28 cellular contexts compared by ENCODE assay signal in genomic region chr3:134150476-134150875, GRCh38.
"Had no signal": no experiment of that assay in that cellular context is flagged by ENCODE, and none has a peak within 500 bp of the region (broad histone marks: within the 10 kb centered on the region; RNA-seq: fewer than 3 reads in every experiment).

No MANE protein-coding gene starts in this region.

- ATAC-seq: foreskin keratinocyte; left lobe of liver; natural killer cell treated with Interleukin-12 subunit alpha and Interleukin-12 subunit beta and Interleukin-15 and Interleukin-18, amount 100 ng/mL, for 72 hours; sciatic nerve; stimulated activated naive B cell treated with anti-CD40 and anti-IgM and Interleukin-4, amounts not matched to agents 10 μg/mL and 1 μg/mL and 100 μg/mL, for 72 hours; stimulated activated naive CD8-positive, alpha-beta T cell treated with anti-CD3 and anti-CD28 coated beads, Interleukin-15, amount 100 ng/mL, for 72 hours had no signal

- FAIRE-seq: endometrium, islet of Langerhans had no signal

- DNase-seq: central memory CD4-positive, alpha-beta T cell; effector memory CD4-positive, alpha-beta T cell; foreskin keratinocyte; head of caudate nucleus; hippocampal formation; kidney glomerular epithelial cell; mesenchymal stem cell; midbrain; occipital lobe; psoas muscle; retina; spleen; stimulated activated CD4-positive, alpha-beta T cell treated with anti-CD3 and anti-CD28 coated beads, Interleukin-15, amount 100 ng/mL, for 24 hours; stimulated activated CD4-positive, alpha-beta T cell treated with anti-CD3 and anti-CD28 coated beads, Interleukin-1b, Interleukin-23, amount 100 ng/mL, for 48 hours; stimulated activated CD4-positive, alpha-beta T cell treated with anti-CD3 and anti-CD28 coated beads, Interleukin-4, amount 100 ng/mL, for 4 hours; stimulated activated naive B cell treated with anti-CD40 and anti-IgM and Interleukin-4, amounts not matched to agents 10 μg/mL and 1 μg/mL and 100 μg/mL, for 72 hours; stimulated activated naive CD8-positive, alpha-beta T cell treated with anti-CD3 and anti-CD28 coated beads, Interleukin-15, amount 100 ng/mL, for 72 hours; upper lobe of left lung had no signal

- H3K9me3 ChIP-seq: psoas muscle, spleen, thoracic aorta, upper lobe of left lung, vagina had no signal

- H3K27ac ChIP-seq: coronary artery, epithelial cell of prostate, foreskin keratinocyte, psoas muscle, thoracic aorta, vagina had no signal

- H3K4me3 ChIP-seq: coronary artery, lung, psoas muscle, spleen, thoracic aorta, upper lobe of left lung, vagina had no signal

- H3K27me3 ChIP-seq: foreskin keratinocyte, spleen, upper lobe of left lung, vagina had no signal

- H3K4me1 ChIP-seq: foreskin keratinocyte, psoas muscle, vagina had no signal
